Comparison of ENCODE assay signal across 8 cellular contexts in genomic region chr10:86969421-86970041, GRCh38. TPM values are rescaled to one million over a fixed set of nuclear protein-coding genes. Genes with fewer than 3 reads are reported as not detected.
DNase-seq lines count a peak whose midpoint lies in the region; ATAC-seq, FAIRE-seq and TF ChIP-seq lines count a peak whose summit lies in the region.

No MANE protein-coding gene starts in this region.

- TF ChIP-seq CTCF in epithelial cell of esophagus (IDR thresholded peaks at IDR 0.05; ENCODE audit: insufficient read depth, low read depth, low read length, missing control alignments) (no peak), natural killer cell (IDR thresholded peaks at IDR 0.05) (no peak)

- peak overlapping the region; percentile 35 for H3K4me3 Mint-ChIP-seq in natural killer cell

- H3K4me3 ChIP-seq in epithelial cell of esophagus (ENCODE audit: low read length) = peak overlapping the region; percentile 56

- no peaks in the 10 kb centered on the region for H3K36me3 Mint-ChIP-seq in natural killer cell

- intact Hi-C loops in natural killer cell (cut with micrococcal nuclease) = no loop called here

- H3K9me3 Mint-ChIP-seq in natural killer cell = no peaks in the 10 kb centered on the region

- peaks cover 14 to 44% of the 10 kb centered on the region in 2 donors for H3K4me1 Mint-ChIP-seq in natural killer cell

- H3K27ac Mint-ChIP-seq in natural killer cell = peak overlapping the region in 1 of 2 donors; percentile 93

- no peak for FAIRE-seq in frontal cortex (lab: Jason Lieb, UNC)

- DNase-seq in AG08396 (ENCODE audit: low spot score) (peak; percentile 64), M059J (ENCODE audit: low read depth) (peak; percentile 43), epithelial cell of esophagus (ENCODE audit: low read depth) (peak; percentile 96), natural killer cell (no peak), anterior cingulate cortex (lab: John Stamatoyannopoulos, UW) (no peak), frontal cortex (ENCODE audit: low spot score in 2 of 2) (no peak), iPS-NIHi11 (ENCODE audit: low spot score) (no peak)
- DNase-seq in stimulated activated CD4-positive, alpha-beta T cell treated with anti-CD3 and anti-CD28 coated beads, Interleukin-4, amount 100 ng/mL, for 4 hours = no peak

- no peak for ATAC-seq in natural killer cell

- peaks cover 0 to 7% of the 10 kb centered on the region in 2 donors for H3K27me3 Mint-ChIP-seq in natural killer cell (ENCODE audit: low read depth in 2 of 2)

RNA-seq across cellular contexts. Expression of gene ADIRF, which starts 1.2 kb away (rescaled TPM):
- total RNA-seq in M059J (2014; rRNA removed; shearing (Covaris generic)) = 4.2 and 4.7 TPM in 2 replicates
- not detected for total RNA-seq in natural killer cell
- 0.41 TPM for total RNA-seq in frontal cortex

RNA-seq across cellular contexts. Expression of gene SNCG, which starts 11.1 kb away (rescaled TPM):
- total RNA-seq in M059J (2014; rRNA removed; shearing (Covaris generic)) = 3.2 and 5.5 TPM in 2 replicates
- total RNA-seq in natural killer cell = not detected
- 1.6 TPM for total RNA-seq in frontal cortex

RNA-seq across cellular contexts. Expression of gene MMRN2, which starts 12.1 kb away (rescaled TPM):
- total RNA-seq in M059J (2014; rRNA removed; shearing (Covaris generic)) = 0.84 TPM in 1 of 2 replicates, not detected in the other
- total RNA-seq in natural killer cell = 1 to 10 TPM in 1 of 3 donors, not detected in 2; 1.3 TPM
- total RNA-seq in frontal cortex = 4.1 TPM

RNA-seq across cellular contexts. Expression of gene FAM25A, which starts 50.6 kb away (rescaled TPM):
- total RNA-seq in M059J (2014; rRNA removed; shearing (Covaris generic)) = not detected in 2 replicates
- total RNA-seq in natural killer cell (not detected), frontal cortex (not detected)

Comparison
In these comparisons a context has a peak if more than half of its experiments do, and no peak if none do; other contexts are left out.
1. DNase-seq: peak in AG08396 (single experiment), M059J (single experiment) and epithelial cell of esophagus (single experiment); none in natural killer cell (single experiment), stimulated activated CD4-positive, alpha-beta T cell treated with anti-CD3 and anti-CD28 coated beads, Interleukin-4, amount 100 ng/mL, for 4 hours (0 of 2), anterior cingulate cortex (0 of 58), frontal cortex (0 of 2) and iPS-NIHi11 (single experiment).